14 cellular contexts compared by ENCODE assay signal in genomic region chr9:91803143-91803940, GRCh38.
A peak's percentile ranks its signal among the peaks of the same experiment; 100 is the strongest.
DNase-seq lines count a peak whose midpoint lies in the region; ATAC-seq and TF ChIP-seq lines count a peak whose summit lies in the region.
"Had no signal": no experiment of that assay in that cellular context is flagged by ENCODE, and none has a peak within 500 bp of the region (broad histone marks: within the 10 kb centered on the region; RNA-seq: fewer than 3 reads in every experiment).

No MANE protein-coding gene starts in this region.

- H3K36me3 Mint-ChIP-seq in stimulated activated naive B cell treated with anti-CD40 and anti-IgM and Interleukin-4, amounts not matched to agents 10 μg/mL and 1 μg/mL and 100 μg/mL, for 72 hours: no peaks in the 10 kb centered on the region

- H3K4me3 Mint-ChIP-seq in stimulated activated naive B cell treated with anti-CD40 and anti-IgM and Interleukin-4, amounts not matched to agents 10 μg/mL and 1 μg/mL and 100 μg/mL, for 72 hours: no peak overlapping the region

- peaks cover 7 to 19% of the 10 kb centered on the region in 2 donors for H3K4me1 Mint-ChIP-seq in stimulated activated naive B cell treated with anti-CD40 and anti-IgM and Interleukin-4, amounts not matched to agents 10 μg/mL and 1 μg/mL and 100 μg/mL, for 72 hours

- TF ChIP-seq CTCF in fibroblast of villous mesenchyme (IDR thresholded peaks at IDR 0.05; ENCODE audit: insufficient read depth, low read depth, low read length): no peak

- H3K36me3 ChIP-seq in H7 (replicated peaks; ENCODE audit: control insufficient read depth, insufficient read depth, low read length): no peaks in the 10 kb centered on the region
- H3K36me3 ChIP-seq: tibial artery had no signal

- H3K9me3 Mint-ChIP-seq in stimulated activated naive B cell treated with anti-CD40 and anti-IgM and Interleukin-4, amounts not matched to agents 10 μg/mL and 1 μg/mL and 100 μg/mL, for 72 hours: no peaks in the 10 kb centered on the region
- H3K9me3 Mint-ChIP-seq: activated T-cell treated with anti-CD3 and anti-CD28 coated beads, Interleukin-2, amount 50 U/mL, for 72 hours had no signal

- peaks cover 17% of the 10 kb centered on the region in 2 donors for H3K27me3 Mint-ChIP-seq in stimulated activated naive B cell treated with anti-CD40 and anti-IgM and Interleukin-4, amounts not matched to agents 10 μg/mL and 1 μg/mL and 100 μg/mL, for 72 hours

- no peaks in the 10 kb centered on the region for H3K27me3 ChIP-seq in H7 (ENCODE audit: control insufficient read depth, insufficient read depth, low read length)

- peak; percentile 16 to 26 for ATAC-seq in stimulated activated naive B cell treated with anti-CD40 and anti-IgM and Interleukin-4, amounts not matched to agents 10 μg/mL and 1 μg/mL and 100 μg/mL, for 72 hours (replicated peaks)
- no peak for ATAC-seq in HG03045 (IDR thresholded peaks at IDR 0.05; ENCODE audit: unreplicated experiment)
- ATAC-seq: activated CD4-positive, CD25-positive, alpha-beta regulatory T cell treated with anti-CD3 and anti-CD28 coated beads, Interleukin-2, amount 50 U/mL, for 24 hours; mucosa of descending colon had no signal

- peak; percentile 21 for DNase-seq in H4 (ENCODE audit: low spot score)
- peak; percentile 44 for DNase-seq in astrocyte of the hippocampus (ENCODE audit: low read depth, low spot score)
- DNase-seq in fibroblast of villous mesenchyme (ENCODE audit: low read depth): peak; percentile 86
- DNase-seq in stimulated activated naive B cell treated with anti-CD40 and anti-IgM and Interleukin-4, amounts not matched to agents 10 μg/mL and 1 μg/mL and 100 μg/mL, for 72 hours: no peak
- no peak for DNase-seq in NCI-H1417 (lab: John Stamatoyannopoulos, UW)
- DNase-seq in H7: no peak
- DNase-seq: mucosa of descending colon; NCI-H2081; RPMI8226; stimulated activated CD4-positive, alpha-beta T cell treated with anti-CD3 and anti-CD28 coated beads, Interleukin-15, amount 100 ng/mL, for 24 hours; tibial artery had no signal

- H3K27ac Mint-ChIP-seq in stimulated activated naive B cell treated with anti-CD40 and anti-IgM and Interleukin-4, amounts not matched to agents 10 μg/mL and 1 μg/mL and 100 μg/mL, for 72 hours: no peak overlapping the region
- H3K27ac Mint-ChIP-seq: activated T-cell treated with anti-CD3 and anti-CD28 coated beads, Interleukin-2, amount 50 U/mL, for 72 hours had no signal

- H3K4me3 ChIP-seq in fibroblast of villous mesenchyme (ENCODE audit: low read depth, low read length) (no peak overlapping the region), H7 (ENCODE audit: insufficient read depth, low read depth, low read length) (no peak overlapping the region)
- H3K4me3 ChIP-seq: mucosa of descending colon, tibial artery had no signal

Comparison
In these comparisons a context has a peak if more than half of its experiments do, and no peak if none do; other contexts are left out.
1. DNase-seq: peak in H4 (single experiment), astrocyte of the hippocampus (single experiment) and fibroblast of villous mesenchyme (single experiment); none in stimulated activated naive B cell treated with anti-CD40 and anti-IgM and Interleukin-4, amounts not matched to agents 10 μg/mL and 1 μg/mL and 100 μg/mL, for 72 hours (single experiment), NCI-H1417 (0 of 3) and H7 (single experiment).